In the genomic region with DNA sequence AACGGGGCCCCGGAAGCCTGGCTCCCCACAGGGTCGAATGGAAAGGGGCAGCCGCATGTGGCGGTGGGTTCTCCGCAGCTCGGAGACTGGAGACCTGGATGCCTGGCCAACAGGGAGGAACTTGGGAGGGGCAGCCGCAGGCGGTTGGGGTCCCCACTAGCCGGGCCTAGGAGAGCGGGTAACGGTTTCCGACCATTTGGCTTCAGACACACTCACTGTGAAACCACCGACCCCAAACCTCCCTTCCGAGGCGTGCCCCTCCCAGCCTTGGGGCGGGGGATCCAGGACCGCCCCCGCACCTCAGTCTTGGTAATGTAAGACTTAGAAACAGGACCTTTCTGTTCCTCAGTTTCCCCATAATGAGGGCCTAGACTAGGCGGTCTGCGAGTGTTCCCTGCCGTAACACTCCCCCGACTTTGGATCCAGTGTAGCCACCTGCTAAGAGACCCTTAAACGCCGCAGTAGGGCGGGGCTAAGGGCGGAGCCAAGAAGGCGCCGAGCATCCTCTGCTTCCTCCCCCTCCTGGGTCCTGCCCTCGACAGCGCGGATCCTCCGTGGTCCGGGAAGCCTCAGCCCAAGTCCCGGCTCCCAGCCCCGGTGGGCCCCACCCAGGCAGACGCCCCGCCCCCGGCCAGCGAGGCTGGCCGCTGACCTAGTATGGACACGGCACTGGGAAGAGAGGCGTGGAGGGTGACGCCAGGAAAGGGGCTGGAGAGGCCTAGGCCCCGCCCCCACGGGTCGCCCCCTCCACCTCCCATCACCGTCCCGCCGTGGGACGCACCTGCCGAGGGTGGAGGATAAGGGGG, we compare ENCODE assay signal across 8 cellular contexts. TPM values are rescaled to one million over a fixed set of nuclear protein-coding genes. Genes with fewer than 3 reads are reported as not detected.
A peak's percentile ranks its signal among the peaks of the same experiment; 100 is the strongest.
DNase-seq lines count a peak whose midpoint lies in the region; ATAC-seq and TF ChIP-seq lines count a peak whose summit lies in the region.

No MANE protein-coding gene starts in this region.

- TF ChIP-seq CTCF in mesothelial cell of epicardium (IDR thresholded peaks at IDR 0.05; ENCODE audit: unreplicated experiment): no peak

- no peaks in the 10 kb centered on the region for H3K9me3 ChIP-seq in ectodermal cell (ENCODE audit: control insufficient read depth, low read length)

- DNase-seq in CMK (ENCODE audit: low read depth) (peak; percentile 91), KBM-7 (peak; percentile 83), mesothelial cell of epicardium (ENCODE audit: low spot score in 2 of 2, unreplicated experiment in 2 of 2) (no peak), SKM-1 treated with dmso at 0.1 percent for 144 hours (lab: John Stamatoyannopoulos, UW; ENCODE audit: unreplicated experiment) (no peak)
- DNase-seq in activated CD4-positive, alpha-beta T cell treated with anti-CD3 and anti-CD28 coated beads, Interleukin-2, amount 50 U/mL, for 1 hour: peak; percentile 75
- DNase-seq in stimulated activated CD8-positive, alpha-beta memory T cell treated with anti-CD3 and anti-CD28 coated beads, Interleukin-7, amount 100 ng/mL, for 4 hours (ENCODE audit: low read depth in 2 of 2): peak; percentile 64 to 71

- no peaks in the 10 kb centered on the region for H3K36me3 Mint-ChIP-seq in mesothelial cell of epicardium

- peaks cover 21% of the 10 kb centered on the region for H3K4me1 Mint-ChIP-seq in mesothelial cell of epicardium

- no peak for ATAC-seq in HG03045 (IDR thresholded peaks at IDR 0.05; ENCODE audit: unreplicated experiment)

- H3K4me1 ChIP-seq in ectodermal cell (ENCODE audit: control insufficient read depth, insufficient read depth, low read length): peaks cover 24% of the 10 kb centered on the region

- peak overlapping the region; percentile 36 for H3K4me3 ChIP-seq in ectodermal cell (ENCODE audit: insufficient read depth, low read depth, low read length)

- no peak overlapping the region for H3K27ac ChIP-seq in ectodermal cell (ENCODE audit: insufficient read depth, low read depth, low read length, poor library complexity, severe bottlenecking)

- in situ Hi-C loops in KBM-7 (cut with MboI; ENCODE audit: low pct_unique_long_range_greater_than_20kb, low sequenced_read_pairs): no loop called here

- peak overlapping the region; percentile 70 for H3K4me3 Mint-ChIP-seq in mesothelial cell of epicardium

- peaks cover 53% of the 10 kb centered on the region for H3K27me3 ChIP-seq in ectodermal cell (ENCODE audit: control insufficient read depth, insufficient read depth, low read length, poor library complexity, severe bottlenecking)

- no peaks in the 10 kb centered on the region for H3K9me3 Mint-ChIP-seq in mesothelial cell of epicardium

- no peak overlapping the region for H3K27ac Mint-ChIP-seq in mesothelial cell of epicardium

- 1 to 2% methylated on average over 52 of the region's 52 CpGs for WGBS in ectodermal cell, 2 experiments

- H3K36me3 ChIP-seq in ectodermal cell (ENCODE audit: control insufficient read depth, insufficient read depth, low read length): no peaks in the 10 kb centered on the region

- H3K27me3 Mint-ChIP-seq in mesothelial cell of epicardium (ENCODE audit: low read depth): peaks cover 50% of the 10 kb centered on the region

RNA-seq across cellular contexts. Expression of gene RASGRP2, which starts 1.8 kb away (rescaled TPM):
- polyA plus RNA-seq in ectodermal cell (2013, experiment 1 of 4): 4.8 TPM
- 3.0 TPM for polyA plus RNA-seq in ectodermal cell (2013, experiment 2 of 4)
- 2.0 TPM for polyA plus RNA-seq in ectodermal cell (2013, experiment 3 of 4)
- polyA plus RNA-seq in ectodermal cell (2013, experiment 4 of 4): 2.4 TPM
- 1.4 to 2.0 TPM (median 1.8 TPM) in 3 replicates for total RNA-seq in mesothelial cell of epicardium

RNA-seq across cellular contexts. Expression of gene PYGM, which starts 14.0 kb away (rescaled TPM):
- polyA plus RNA-seq in ectodermal cell (2013, experiment 1 of 4): 4.8 TPM
- 5.7 TPM for polyA plus RNA-seq in ectodermal cell (2013, experiment 2 of 4)
- polyA plus RNA-seq in ectodermal cell (2013, experiment 3 of 4): 4.9 TPM
- 4.4 TPM for polyA plus RNA-seq in ectodermal cell (2013, experiment 4 of 4)
- 6.4 to 7.6 TPM (median 7.1 TPM) in 3 replicates for total RNA-seq in mesothelial cell of epicardium

RNA-seq across cellular contexts. Expression of gene NRXN2, which starts 22.7 kb away (rescaled TPM):
- polyA plus RNA-seq in ectodermal cell (2013, experiment 1 of 4): 14.9 TPM
- 13.0 TPM for polyA plus RNA-seq in ectodermal cell (2013, experiment 2 of 4)
- 16.0 TPM for polyA plus RNA-seq in ectodermal cell (2013, experiment 3 of 4)
- 13.4 TPM for polyA plus RNA-seq in ectodermal cell (2013, experiment 4 of 4)
- 9.8 to 14.0 TPM (median 12.0 TPM) in 3 replicates for total RNA-seq in mesothelial cell of epicardium

RNA-seq across cellular contexts. Expression of gene SF1, which starts 32.6 kb away (rescaled TPM):
- polyA plus RNA-seq in ectodermal cell (2013, experiment 1 of 4): 363 TPM
- 490 TPM for polyA plus RNA-seq in ectodermal cell (2013, experiment 2 of 4)
- 273 TPM for polyA plus RNA-seq in ectodermal cell (2013, experiment 3 of 4)
- 306 TPM for polyA plus RNA-seq in ectodermal cell (2013, experiment 4 of 4)
- 529 to 536 TPM (median 533 TPM) in 3 replicates for total RNA-seq in mesothelial cell of epicardium

RNA-seq across cellular contexts. Expression of gene MAP4K2, which starts 57.3 kb away (rescaled TPM):
- polyA plus RNA-seq in ectodermal cell (2013, experiment 1 of 4): 26.9 TPM
- polyA plus RNA-seq in ectodermal cell (2013, experiment 2 of 4): 23.3 TPM
- 20.6 TPM for polyA plus RNA-seq in ectodermal cell (2013, experiment 3 of 4)
- 21.6 TPM for polyA plus RNA-seq in ectodermal cell (2013, experiment 4 of 4)
- 23.7 to 25.8 TPM (median 25.0 TPM) in 3 replicates for total RNA-seq in mesothelial cell of epicardium

Comparison
In these comparisons a context has a peak if more than half of its experiments do, and no peak if none do; other contexts are left out.
1. DNase-seq: peak in CMK (single experiment), KBM-7 (single experiment), activated CD4-positive, alpha-beta T cell treated with anti-CD3 and anti-CD28 coated beads, Interleukin-2, amount 50 U/mL, for 1 hour (single experiment) and stimulated activated CD8-positive, alpha-beta memory T cell treated with anti-CD3 and anti-CD28 coated beads, Interleukin-7, amount 100 ng/mL, for 4 hours (2 of 2); none in mesothelial cell of epicardium (0 of 2) and SKM-1 treated with dmso at 0.1 percent for 144 hours (single experiment).